In the genomic region with DNA sequence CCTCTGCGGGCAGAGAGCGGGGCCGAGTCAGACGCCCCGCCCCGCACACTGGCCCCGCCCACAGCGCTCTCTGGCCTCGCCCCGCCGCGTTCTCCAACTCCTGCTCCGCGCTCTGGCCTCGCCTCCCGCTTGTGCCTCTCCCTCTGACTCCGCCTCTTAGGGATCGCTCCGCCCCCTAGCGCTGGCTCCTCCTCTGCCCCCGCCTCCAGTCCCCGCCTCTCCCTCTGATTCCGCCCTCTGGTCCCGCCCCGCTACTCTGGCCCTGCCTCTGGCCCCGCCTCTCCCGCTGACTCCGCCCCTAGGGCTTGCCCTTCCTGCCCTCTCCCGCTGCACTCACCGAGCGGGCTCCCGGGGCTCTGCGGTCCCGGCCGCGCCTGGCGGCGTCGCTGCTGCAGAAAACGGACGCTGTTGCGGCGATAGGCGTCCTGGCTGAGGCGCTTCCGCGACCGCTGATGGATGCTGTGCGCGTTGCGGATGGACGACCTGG, we compare ENCODE assay signal across 8 cellular contexts.
A peak's percentile ranks its signal among the peaks of the same experiment; 100 is the strongest.
DNase-seq lines count a peak whose midpoint lies in the region; ATAC-seq and TF ChIP-seq lines count a peak whose summit lies in the region.
"Not testable (repeated sequence)": the region's sequence is repeated elsewhere in the genome, so short reads cannot be mapped to it uniquely, and the experiment has no call there.

No MANE protein-coding gene starts in this region.

- intact Hi-C loops in head of caudate nucleus (cut with DNase I) = not testable (repeated sequence)

- TF ChIP-seq CTCF in WTC11 (IDR thresholded peaks at IDR 0.05); omental fat pad (IDR thresholded peaks at IDR 0.05): not testable (repeated sequence)

- H3K4me1 ChIP-seq in CD8-positive, alpha-beta memory T cell (ENCODE audit: insufficient read depth, low read length) = not testable (repeated sequence)

- DNase-seq in CD8-positive, alpha-beta memory T cell = peak; percentile 90 to 97 (median 94)
- DNase-seq in WTC11 (ENCODE audit: low spot score) (peak; percentile 93), head of caudate nucleus (peak; percentile 80 to 99 (median 95)), omental fat pad (ENCODE audit: low spot score) (peak; percentile 86)
- DNase-seq in activated naive CD4-positive, alpha-beta T cell treated with anti-CD3 and anti-CD28 coated beads, Interleukin-2, amount 10 ng/mL, durations not matched to agents 7 days and 5 days = peak; percentile 95
- DNase-seq in stimulated activated CD8-positive, alpha-beta memory T cell treated with anti-CD3 and anti-CD28 coated beads, Interleukin-2, amount 100 ng/mL, for 1 hour (ENCODE audit: low read depth in 2 of 2) = peak; percentile 87

- H3K36me3 Mint-ChIP-seq in CD8-positive, alpha-beta memory T cell; WTC11; activated naive CD4-positive, alpha-beta T cell treated with anti-CD3 and anti-CD28 coated beads, Interleukin-2, amount 10 ng/mL, durations not matched to agents 7 days and 5 days: not testable (repeated sequence)

- H3K27ac Mint-ChIP-seq in CD8-positive, alpha-beta memory T cell = peak overlapping the region in 1 of 8 donors; percentile 42
- not testable (repeated sequence) for H3K27ac Mint-ChIP-seq in WTC11; activated naive CD4-positive, alpha-beta T cell treated with anti-CD3 and anti-CD28 coated beads, Interleukin-2, amount 10 ng/mL, durations not matched to agents 7 days and 5 days

- H3K4me1 Mint-ChIP-seq in CD8-positive, alpha-beta memory T cell; WTC11; activated naive CD4-positive, alpha-beta T cell treated with anti-CD3 and anti-CD28 coated beads, Interleukin-2, amount 10 ng/mL, durations not matched to agents 7 days and 5 days: not testable (repeated sequence)

- not testable (repeated sequence) for H3K27ac ChIP-seq in CD8-positive, alpha-beta memory T cell (ENCODE audit: low read depth, low read length)

- H3K27me3 ChIP-seq in CD8-positive, alpha-beta memory T cell (ENCODE audit: insufficient read depth, low read length, poor library complexity, severe bottlenecking) = not testable (repeated sequence)

- H3K9me3 Mint-ChIP-seq in CD8-positive, alpha-beta memory T cell; WTC11; activated naive CD4-positive, alpha-beta T cell treated with anti-CD3 and anti-CD28 coated beads, Interleukin-2, amount 10 ng/mL, durations not matched to agents 7 days and 5 days: not testable (repeated sequence)

- H3K4me3 ChIP-seq in CD8-positive, alpha-beta memory T cell (ENCODE audit: low read length) = not testable (repeated sequence)

- not testable (repeated sequence) for H3K9me3 ChIP-seq in CD8-positive, alpha-beta memory T cell (ENCODE audit: low read length)

- H3K27me3 Mint-ChIP-seq in CD8-positive, alpha-beta memory T cell; WTC11 (ENCODE audit: low read depth); activated naive CD4-positive, alpha-beta T cell treated with anti-CD3 and anti-CD28 coated beads, Interleukin-2, amount 10 ng/mL, durations not matched to agents 7 days and 5 days: not testable (repeated sequence)

- H3K4me3 Mint-ChIP-seq in CD8-positive, alpha-beta memory T cell = peak overlapping the region in 5 of 7 donors; percentile 10 to 56 (median 27)
- H3K4me3 Mint-ChIP-seq in WTC11; activated naive CD4-positive, alpha-beta T cell treated with anti-CD3 and anti-CD28 coated beads, Interleukin-2, amount 10 ng/mL, durations not matched to agents 7 days and 5 days: not testable (repeated sequence)

- POLR2A ChIA-PET in CD8-positive, alpha-beta memory T cell (lab: Charles Lee); WTC11 (lab: Charles Lee): not testable (repeated sequence)

- ATAC-seq in GM21526 (IDR thresholded peaks at IDR 0.05; ENCODE audit: low FRiP score, unreplicated experiment) = peak; percentile 81
- ATAC-seq in HG03175 (IDR thresholded peaks at IDR 0.05; ENCODE audit: unreplicated experiment) = peak; percentile 88
- peak; percentile 96 for ATAC-seq in WTC11
- ATAC-seq in omental fat pad (ENCODE audit: low FRiP score) = peak; percentile 99

- CTCF ChIA-PET in CD8-positive, alpha-beta memory T cell (lab: Charles Lee); WTC11 (lab: Charles Lee); activated naive CD4-positive, alpha-beta T cell treated with anti-CD3 and anti-CD28 coated beads, Interleukin-2, amount 10 ng/mL, durations not matched to agents 7 days and 5 days (lab: Charles Lee): not testable (repeated sequence)

- not testable (repeated sequence) for H3K36me3 ChIP-seq in CD8-positive, alpha-beta memory T cell (ENCODE audit: insufficient read depth, low read length)
